8 cellular contexts compared by ENCODE assay signal in genomic region chr14:105317546-105317945, GRCh38.
DNase-seq lines count a peak whose midpoint lies in the region; ATAC-seq and TF ChIP-seq lines count a peak whose summit lies in the region.

No MANE protein-coding gene starts in this region.

- DNase-seq in CD1c-positive myeloid dendritic cell (ENCODE audit: extremely low spot score) = peak; percentile 88
- DNase-seq in NOMO-1 treated with DMSO at 0.1 percent for 48 hours (lab: John Stamatoyannopoulos, UW; ENCODE audit: unreplicated experiment) = peak; percentile 47
- peak; percentile 38 for DNase-seq in fibroblast of pulmonary artery (ENCODE audit: low read depth)
- DNase-seq in SW 1271 (lab: John Stamatoyannopoulos, UW) = no peak
- no peak for DNase-seq in NCI-H1417 treated with DMSO at 0.1 percent for 48 hours (lab: John Stamatoyannopoulos, UW)

- ATAC-seq in GM21515 (IDR thresholded peaks at IDR 0.05; ENCODE audit: unreplicated experiment) = no peak
- no peak for ATAC-seq in GM18511 (IDR thresholded peaks at IDR 0.05; ENCODE audit: unreplicated experiment)

- TF ChIP-seq CTCF in fibroblast of pulmonary artery (IDR thresholded peaks at IDR 0.05; ENCODE audit: low read length, missing control alignments) = no peak

- peak overlapping the region; percentile 21 for H3K9ac ChIP-seq in rectal smooth muscle tissue (ENCODE audit: low read length)

- H3K27ac ChIP-seq in rectal smooth muscle tissue (ENCODE audit: low read depth, low read length) = peak overlapping the region; percentile 56

- H3K4me3 ChIP-seq in fibroblast of pulmonary artery (replicated peaks; ENCODE audit: low read depth, low read length) (peak overlapping the region; percentile 7), rectal smooth muscle tissue (ENCODE audit: low read length) (peak overlapping the region; percentile 54)

- H3K36me3 ChIP-seq in rectal smooth muscle tissue (ENCODE audit: control insufficient read depth, insufficient read depth, low read length) = no peaks in the 10 kb centered on the region

- H3K27me3 ChIP-seq in rectal smooth muscle tissue (ENCODE audit: control insufficient read depth, insufficient read depth, low read length) = no peaks in the 10 kb centered on the region

- peaks cover 22% of the 10 kb centered on the region for H3K4me1 ChIP-seq in rectal smooth muscle tissue (ENCODE audit: control insufficient read depth, insufficient read depth, low read length)

Comparison
In these comparisons a context has a peak if more than half of its experiments do, and no peak if none do; other contexts are left out.
1. DNase-seq: peak in CD1c-positive myeloid dendritic cell (single experiment), NOMO-1 treated with DMSO at 0.1 percent for 48 hours (single experiment) and fibroblast of pulmonary artery (single experiment); none in SW 1271 (0 of 2) and NCI-H1417 treated with DMSO at 0.1 percent for 48 hours (single experiment).